Comparison of ENCODE assay signal across 12 cellular contexts in the genomic region with DNA sequence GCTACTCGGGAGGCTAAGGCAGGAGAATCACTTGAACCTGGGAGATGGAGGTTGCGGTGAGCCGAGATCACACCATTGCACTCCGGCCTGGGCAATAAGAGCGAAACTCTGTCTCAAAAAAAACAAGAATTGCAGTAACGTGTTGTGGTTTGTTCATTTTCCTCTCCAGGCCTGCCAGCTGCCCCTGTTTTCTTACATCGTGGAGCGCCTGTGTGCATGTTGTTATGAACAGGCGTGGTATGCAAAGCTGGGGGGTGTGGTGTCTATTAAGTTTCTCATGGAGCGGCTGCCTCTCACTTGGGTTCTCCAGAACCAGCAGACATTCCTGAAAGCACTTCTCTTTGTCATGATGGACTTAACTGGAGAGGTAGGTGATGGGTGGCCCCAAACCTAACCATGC. TPM values are rescaled to one million over a fixed set of nuclear protein-coding genes. Genes with fewer than 3 reads are reported as not detected.
A peak's percentile ranks its signal among the peaks of the same experiment; 100 is the strongest.
DNase-seq lines count a peak whose midpoint lies in the region; ATAC-seq and TF ChIP-seq lines count a peak whose summit lies in the region.
"Had no signal": no experiment of that assay in that cellular context is flagged by ENCODE, and none has a peak within 500 bp of the region (broad histone marks: within the 10 kb centered on the region; RNA-seq: fewer than 3 reads in every experiment).

No MANE protein-coding gene starts in this region.

- POLR2A ChIA-PET in activated CD4-positive, alpha-beta memory T cell treated with anti-CD3 and anti-CD28 coated beads for 36 hours (lab: Charles Lee), result interaction anchor here (0.9 to 1.5 kb wide), 3 partner anchors 8 to 50 kb away, joined by 3 to 5 read pairs (median 3); no protein-coding TSS in a partner anchor

- CTCF ChIA-PET in activated CD4-positive, alpha-beta memory T cell treated with anti-CD3 and anti-CD28 coated beads for 36 hours (lab: Charles Lee), result interaction anchor here (0.5 to 1.0 kb wide), 3 partner anchors 19 to 67 kb away, joined by 3 to 4 read pairs (median 3); no protein-coding TSS in a partner anchor

- no peak overlapping the region for H3K4me3 ChIP-seq in uterus
- H3K4me3 ChIP-seq: HAP-1, heart left ventricle had no signal

- H3K27ac Mint-ChIP-seq in activated CD4-positive, alpha-beta memory T cell treated with anti-CD3 and anti-CD28 coated beads for 36 hours, result peak overlapping the region; percentile 82

- peaks cover 59% of the 10 kb centered on the region for H3K36me3 Mint-ChIP-seq in activated CD4-positive, alpha-beta memory T cell treated with anti-CD3 and anti-CD28 coated beads for 36 hours

- H3K27me3 Mint-ChIP-seq in activated CD4-positive, alpha-beta memory T cell treated with anti-CD3 and anti-CD28 coated beads for 36 hours, result no peaks in the 10 kb centered on the region

- DNase-seq in stimulated activated CD4-positive, alpha-beta T cell treated with anti-CD3 and anti-CD28 coated beads, Interleukin-15, amount 100 ng/mL, for 24 hours, result peak; percentile 16
- DNase-seq in stimulated activated CD4-positive, alpha-beta T cell treated with anti-CD3 and anti-CD28 coated beads, Interleukin-12 subunit alpha, Interleukin-12 subunit beta, amount 100 ng/mL, for 4 hours, result no peak
- DNase-seq in activated CD4-positive, alpha-beta memory T cell treated with anti-CD3 and anti-CD28 coated beads for 36 hours, result peak; percentile 48
- DNase-seq in uterus, result no peak
- no peak for DNase-seq in NCI-H69 (lab: John Stamatoyannopoulos, UW)
- no peak for DNase-seq in NCI-H2196 (lab: John Stamatoyannopoulos, UW; ENCODE audit: unreplicated experiment)
- DNase-seq: heart left ventricle, occipital lobe had no signal

- no peaks in the 10 kb centered on the region for H3K4me1 ChIP-seq in uterus
- H3K4me1 ChIP-seq: HAP-1, heart left ventricle had no signal

- H3K4me1 Mint-ChIP-seq in activated CD4-positive, alpha-beta memory T cell treated with anti-CD3 and anti-CD28 coated beads for 36 hours (ENCODE audit: low read depth), result peaks cover 20% of the 10 kb centered on the region

- intact Hi-C loops in activated CD4-positive, alpha-beta memory T cell treated with anti-CD3 and anti-CD28 coated beads for 36 hours (cut with micrococcal nuclease), result loop anchor here (2.0 to 10.0 kb wide), 2 partner anchors 212 to 394 kb away; a partner anchor contains a TSS
- intact Hi-C loops in uterus (cut with DNase I; ENCODE audit: low total_unique reads), result no loop called here

- no peak overlapping the region for H3K4me3 Mint-ChIP-seq in activated CD4-positive, alpha-beta memory T cell treated with anti-CD3 and anti-CD28 coated beads for 36 hours

- H3K27me3 ChIP-seq in uterus, result no peaks in the 10 kb centered on the region
- H3K27me3 ChIP-seq: heart left ventricle had no signal

- peak; percentile 31 for ATAC-seq in HG02885 (IDR thresholded peaks at IDR 0.05; ENCODE audit: poor library complexity, unreplicated experiment)
- ATAC-seq in GM18858 (IDR thresholded peaks at IDR 0.05; ENCODE audit: unreplicated experiment), result no peak
- ATAC-seq: heart left ventricle had no signal

- no peak for TF ChIP-seq CTCF in uterus (IDR thresholded peaks at IDR 0.05)

- no peak overlapping the region for H3K27ac ChIP-seq in uterus
- H3K27ac ChIP-seq: heart left ventricle, RWPE1 had no signal

- no peaks in the 10 kb centered on the region for H3K36me3 ChIP-seq in uterus

- TF ChIP-seq POLR2A in uterus (IDR thresholded peaks at IDR 0.05), result no peak

- H3K9me3 ChIP-seq in uterus, result no peaks in the 10 kb centered on the region
- H3K9me3 ChIP-seq: HAP-1, heart left ventricle had no signal

- H3K9me3 Mint-ChIP-seq in activated CD4-positive, alpha-beta memory T cell treated with anti-CD3 and anti-CD28 coated beads for 36 hours, result no peaks in the 10 kb centered on the region

RNA-seq across cellular contexts. Expression of a gene that starts 52.1 kb away (rescaled TPM):
- total RNA-seq in activated CD4-positive, alpha-beta memory T cell treated with anti-CD3 and anti-CD28 coated beads for 36 hours, result 10 to 100 TPM; 44.3 to 48.7 TPM
- total RNA-seq in uterus, result 10 to 100 TPM; 19.7 to 62.3 (median 31.1) TPM

Comparison
In these comparisons a context has a peak if more than half of its experiments do, and no peak if none do; other contexts are left out.
1. DNase-seq: peak in stimulated activated CD4-positive, alpha-beta T cell treated with anti-CD3 and anti-CD28 coated beads, Interleukin-15, amount 100 ng/mL, for 24 hours (single experiment) and activated CD4-positive, alpha-beta memory T cell treated with anti-CD3 and anti-CD28 coated beads for 36 hours (single experiment); none in stimulated activated CD4-positive, alpha-beta T cell treated with anti-CD3 and anti-CD28 coated beads, Interleukin-12 subunit alpha, Interleukin-12 subunit beta, amount 100 ng/mL, for 4 hours (single experiment), uterus (0 of 2), NCI-H69 (single experiment) and NCI-H2196 (single experiment).